9 cellular contexts compared by ENCODE assay signal in the genomic region with DNA sequence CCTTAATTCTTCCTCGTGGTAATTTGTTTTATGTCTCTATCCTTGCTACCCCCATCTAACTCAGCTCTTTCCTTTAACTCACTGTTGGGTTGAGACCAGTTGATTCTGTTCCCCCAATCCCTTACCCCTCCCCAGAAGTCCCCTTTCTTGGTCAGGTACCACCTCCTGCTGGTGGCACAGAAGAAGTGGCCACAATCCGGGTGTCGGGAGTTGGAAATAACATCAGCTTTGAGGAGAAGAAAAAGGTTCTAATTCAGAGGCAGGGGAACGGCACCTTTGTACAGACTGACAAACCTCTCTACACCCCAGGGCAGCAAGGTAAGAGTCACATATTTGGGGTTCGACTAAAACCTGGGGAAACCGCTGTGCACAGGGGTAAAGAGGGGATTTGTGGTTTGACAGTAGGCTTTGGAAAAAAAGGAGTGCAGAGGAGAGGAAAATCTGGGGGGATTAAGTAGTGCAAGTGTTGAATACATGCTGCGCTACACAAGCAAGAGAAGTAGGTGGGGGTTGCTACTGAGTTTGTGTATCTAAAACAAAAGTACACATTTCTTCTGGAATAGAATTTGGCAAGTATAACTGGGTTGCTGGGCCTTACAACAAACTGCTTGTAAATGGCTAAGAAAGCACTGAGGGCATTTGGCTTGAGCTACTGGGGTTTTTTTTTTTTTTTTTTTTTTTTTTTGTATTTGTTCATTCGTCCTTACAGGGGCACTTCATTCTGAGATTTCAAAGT. TPM values are rescaled to one million over a fixed set of nuclear protein-coding genes. Genes with fewer than 3 reads are reported as not detected.
DNase-seq lines count a peak whose midpoint lies in the region; ATAC-seq and TF ChIP-seq lines count a peak whose summit lies in the region.
"Had no signal": no experiment of that assay in that cellular context is flagged by ENCODE, and none has a peak within 500 bp of the region (broad histone marks: within the 10 kb centered on the region; RNA-seq: fewer than 3 reads in every experiment).

No MANE protein-coding gene starts in this region.

- POLR2A ChIA-PET in activated CD8-positive, alpha-beta T cell treated with anti-CD3 and anti-CD28 coated beads for 36 hours (lab: Charles Lee): interaction anchor here (0.7 kb wide), 1 partner anchor 468 kb away, joined by 3 read pairs; no protein-coding TSS in a partner anchor

- H3K36me3 ChIP-seq in hepatocyte (replicated peaks; ENCODE audit: insufficient read depth, low read depth): no peaks in the 10 kb centered on the region
- no peaks in the 10 kb centered on the region for H3K36me3 ChIP-seq in suprapubic skin

- WGBS in hepatocyte (ENCODE audit: low lambda C conversion rate, missing lambda C conversion rate): 32% methylated on average over 8 of the region's 8 CpGs
- 52% methylated on average over 8 of the region's 8 CpGs for WGBS in suprapubic skin

- DNase-seq in DMS153 (lab: John Stamatoyannopoulos, UW) (peak; percentile 3), DMS153 treated with DMSO at 0.1 percent for 48 hours (lab: John Stamatoyannopoulos, UW; ENCODE audit: unreplicated experiment) (no peak), hepatocyte (ENCODE audit: low spot score) (peak; percentile 39), suprapubic skin (ENCODE audit: low spot score in 2 of 2) (no peak), GM19240 (ENCODE audit: insufficient read length, low spot score) (no peak)
- peak; percentile 3 for DNase-seq in activated CD8-positive, alpha-beta T cell treated with anti-CD3 and anti-CD28 coated beads for 36 hours
- DNase-seq in stimulated activated naive CD8-positive, alpha-beta T cell treated with anti-CD3 and anti-CD28 coated beads, Interleukin-15, Interleukin-2, amounts not matched to agents 100 U/mL and 50 U/mL, for 24 hours: no peak

- no peaks in the 10 kb centered on the region for H3K9me2 ChIP-seq in hepatocyte (replicated peaks; ENCODE audit: insufficient read depth)

- no peak overlapping the region for H2AFZ ChIP-seq in hepatocyte

- H3K4me3 ChIP-seq in hepatocyte (no peak overlapping the region), suprapubic skin (no peak overlapping the region)

- H3K27ac Mint-ChIP-seq in activated CD8-positive, alpha-beta T cell treated with anti-CD3 and anti-CD28 coated beads for 36 hours: no peak overlapping the region

- H3K4me1 ChIP-seq in hepatocyte (ENCODE audit: insufficient read depth) (no peaks in the 10 kb centered on the region), suprapubic skin (peaks cover 51% of the 10 kb centered on the region)

- TF ChIP-seq EP300 in suprapubic skin (IDR thresholded peaks at IDR 0.05): no peak

- H3K27me3 ChIP-seq in hepatocyte (no peaks in the 10 kb centered on the region), suprapubic skin (no peaks in the 10 kb centered on the region)

- TF ChIP-seq CTCF in activated CD8-positive, alpha-beta T cell treated with anti-CD3 and anti-CD28 coated beads for 36 hours (IDR thresholded peaks at IDR 0.05): no peak
- TF ChIP-seq CTCF in hepatocyte (IDR thresholded peaks at IDR 0.05; ENCODE audit: poor library complexity) (peak; percentile 62), suprapubic skin (IDR thresholded peaks at IDR 0.05) (peak; percentile 27 to 29)

- H3K27ac ChIP-seq in hepatocyte: no peak overlapping the region
- no peak overlapping the region for H3K27ac ChIP-seq in suprapubic skin

- intact Hi-C loops in activated CD8-positive, alpha-beta T cell treated with anti-CD3 and anti-CD28 coated beads for 36 hours (cut with micrococcal nuclease): no loop called here

- no peaks in the 10 kb centered on the region for H4K20me1 ChIP-seq in hepatocyte (ENCODE audit: insufficient read depth, poor library complexity, severe bottlenecking)

- no peak for ATAC-seq in activated CD8-positive, alpha-beta T cell treated with anti-CD3 and anti-CD28 coated beads for 36 hours
- ATAC-seq in stimulated activated naive CD8-positive, alpha-beta T cell treated with anti-CD3 and anti-CD28 coated beads, Interleukin-15, Interleukin-2, amounts not matched to agents 100 U/mL and 50 U/mL, for 24 hours: no peak
- no peak for ATAC-seq in HG03025 (IDR thresholded peaks at IDR 0.05; ENCODE audit: low FRiP score, unreplicated experiment)

- H3K27me3 Mint-ChIP-seq in activated CD8-positive, alpha-beta T cell treated with anti-CD3 and anti-CD28 coated beads for 36 hours: peaks cover 2% of the 10 kb centered on the region

- no peak overlapping the region for H3K4me3 Mint-ChIP-seq in activated CD8-positive, alpha-beta T cell treated with anti-CD3 and anti-CD28 coated beads for 36 hours

- no peaks in the 10 kb centered on the region for H3K36me3 Mint-ChIP-seq in activated CD8-positive, alpha-beta T cell treated with anti-CD3 and anti-CD28 coated beads for 36 hours (ENCODE audit: low read depth)

- peaks cover 4% of the 10 kb centered on the region for H3K4me1 Mint-ChIP-seq in activated CD8-positive, alpha-beta T cell treated with anti-CD3 and anti-CD28 coated beads for 36 hours (ENCODE audit: low read depth)

- no peak overlapping the region for H3K4me2 ChIP-seq in hepatocyte

- H3K9me3 ChIP-seq in hepatocyte (ENCODE audit: low read depth) (no peaks in the 10 kb centered on the region), suprapubic skin (no peaks in the 10 kb centered on the region)

- H3K79me2 ChIP-seq in hepatocyte: no peaks in the 10 kb centered on the region

- CTCF ChIA-PET in activated CD8-positive, alpha-beta T cell treated with anti-CD3 and anti-CD28 coated beads for 36 hours (lab: Charles Lee): interaction anchor here (0.6 to 4.1 kb wide), 5 partner anchors 57 to 279 kb away, joined by 3 to 11 read pairs (median 4); no protein-coding TSS in a partner anchor

- no peaks in the 10 kb centered on the region for H3K9me3 Mint-ChIP-seq in activated CD8-positive, alpha-beta T cell treated with anti-CD3 and anti-CD28 coated beads for 36 hours

- TF ChIP-seq POLR2A in suprapubic skin (IDR thresholded peaks at IDR 0.05): no peak

RNA-seq across cellular contexts. Expression of a gene that starts 1.3 kb away (rescaled TPM):
- total RNA-seq in activated CD8-positive, alpha-beta T cell treated with anti-CD3 and anti-CD28 coated beads for 36 hours: not detected
- total RNA-seq in hepatocyte (0.72 and 1.1 TPM in 2 replicates), suprapubic skin (100 to 1,000 TPM; 166 to 268 (median 218) TPM)
- polyA plus RNA-seq in hepatocyte: 0.38 and 1.0 TPM in 2 replicates
- polyA plus RNA-seq: neural cell had no signal

Comparison
In these comparisons a context has a peak if more than half of its experiments do, and no peak if none do; other contexts are left out.
1. DNase-seq: peak in DMS153 (single experiment), activated CD8-positive, alpha-beta T cell treated with anti-CD3 and anti-CD28 coated beads for 36 hours (single experiment) and hepatocyte (single experiment); none in DMS153 treated with DMSO at 0.1 percent for 48 hours (single experiment), suprapubic skin (0 of 2), GM19240 (single experiment) and stimulated activated naive CD8-positive, alpha-beta T cell treated with anti-CD3 and anti-CD28 coated beads, Interleukin-15, Interleukin-2, amounts not matched to agents 100 U/mL and 50 U/mL, for 24 hours (single experiment).
2. RNA of a gene that starts 1.3 kb away (total RNA-seq): 166 to 268 TPM in suprapubic skin; 0.72 to 1.1 TPM in hepatocyte and not detected in activated CD8-positive, alpha-beta T cell treated with anti-CD3 and anti-CD28 coated beads for 36 hours; every median in the first group is over 10 times any median in the second.